ENCODE assay signal across 20 cellular contexts in genomic region chr21:26815197-26815596, GRCh38. TPM values are rescaled to one million over a fixed set of nuclear protein-coding genes. Genes with fewer than 3 reads are reported as not detected.
DNase-seq lines count a peak whose midpoint lies in the region; ATAC-seq and TF ChIP-seq lines count a peak whose summit lies in the region.
"Had no signal": no experiment of that assay in that cellular context is flagged by ENCODE, and none has a peak within 500 bp of the region (broad histone marks: within the 10 kb centered on the region; RNA-seq: fewer than 3 reads in every experiment).

No MANE protein-coding gene starts in this region.

- peak overlapping the region; percentile 54 for H3K4me2 ChIP-seq in fibroblast of lung (ENCODE audit: extremely low read depth, insufficient read depth, low read length)
- H3K4me2 ChIP-seq in mesenchymal stem cell (ENCODE audit: low read length, poor library complexity, severe bottlenecking): no peak overlapping the region
- H3K4me2 ChIP-seq in smooth muscle cell: peak overlapping the region; percentile 68
- H3K4me2 ChIP-seq: BLaER1 treated with 17β-estradiol and CSF1 and Interleukin-3, amounts not matched to agents 10 nM and 100 nM; GM23338 had no signal

- no peak overlapping the region for H2BK120ac ChIP-seq in mesenchymal stem cell (ENCODE audit: low read depth, low read length)

- BruUV-seq in Caco-2 (replicated peaks; lab: Mats Ljungman, UMichigan): no TSS peak

- H3K79me2 ChIP-seq in fibroblast of lung (ENCODE audit: control insufficient read depth, insufficient read depth, low read length) (no peaks in the 10 kb centered on the region), smooth muscle cell (ENCODE audit: low read depth) (no peaks in the 10 kb centered on the region)

- no peaks in the 10 kb centered on the region for H3K27me3 Mint-ChIP-seq in Caco-2 (ENCODE audit: insufficient read depth, unreplicated experiment)

- no peak for ATAC-seq in GM19324 (IDR thresholded peaks at IDR 0.05; ENCODE audit: low FRiP score, unreplicated experiment)
- ATAC-seq: GM23338, HCT116, K562 had no signal

- POLR2A ChIA-PET in Caco-2 (lab: Charles Lee): no interaction called here

- H3K27ac ChIP-seq in fibroblast of lung (ENCODE audit: insufficient read depth, low read length) (no peak overlapping the region), mesenchymal stem cell (ENCODE audit: low read length, poor library complexity, severe bottlenecking) (no peak overlapping the region), smooth muscle cell (ENCODE audit: low read depth) (peak overlapping the region; percentile 74)
- H3K27ac ChIP-seq: BLaER1 treated with 17β-estradiol and CSF1 and Interleukin-3, amounts not matched to agents 10 nM and 100 nM; RWPE1 had no signal

- H3K18ac ChIP-seq in mesenchymal stem cell (ENCODE audit: low read depth in 1 of 2, low read length in 2 of 2): no peak overlapping the region

- no peak overlapping the region for H3K23ac ChIP-seq in mesenchymal stem cell (ENCODE audit: low read length in 2 of 2)

- H3K4me3 Mint-ChIP-seq in Caco-2 (ENCODE audit: unreplicated experiment): no peak overlapping the region
- H3K4me3 Mint-ChIP-seq: GM23338 had no signal

- peaks cover 4% of the 10 kb centered on the region for H3F3A ChIP-seq in smooth muscle cell (ENCODE audit: low read depth)

- no peaks in the 10 kb centered on the region for H3K36me3 ChIP-seq in Caco-2 (ENCODE audit: control insufficient read depth, insufficient read depth, low read length)
- H3K36me3 ChIP-seq in fibroblast of lung (ENCODE audit: control insufficient read depth, insufficient read depth, low read length): no peaks in the 10 kb centered on the region
- H3K36me3 ChIP-seq in mesenchymal stem cell (ENCODE audit: control insufficient read depth in 1 of 2, insufficient read depth in 2 of 2, low read depth in 1 of 2, low read length in 2 of 2): no peaks in the 10 kb centered on the region
- no peaks in the 10 kb centered on the region for H3K36me3 ChIP-seq in smooth muscle cell (ENCODE audit: low read depth)
- H3K36me3 ChIP-seq: BLaER1 treated with 17β-estradiol and CSF1 and Interleukin-3, amounts not matched to agents 10 nM and 100 nM had no signal

- no peak overlapping the region for H4K8ac ChIP-seq in mesenchymal stem cell (ENCODE audit: low read length)

- DNase-seq in Caco-2 (no peak), fibroblast of lung (ENCODE audit: low read depth in 2 of 2) (no peak), mesenchymal stem cell (no peak), smooth muscle cell (lab: John Stamatoyannopoulos, UW; ENCODE audit: unreplicated experiment) (no peak), T1000 (lab: John Stamatoyannopoulos, UW) (no peak), T-helper 2 cell (no peak), middle frontal gyrus (ENCODE audit: extremely low spot score, low spot score) (no peak)
- DNase-seq: DMS 273 treated with DMSO at 0.1 percent for 48 hours, GF-D8, NCI-H1436, NCI-H2029, NCI-H2171 treated with DMSO at 0.1 percent for 48 hours, NCI-H446 treated with DMSO at 0.1 percent for 48 hours, NCI-H748 treated with DMSO at 0.1 percent for 48 hours had no signal

- intact Hi-C loops in Caco-2 (cut with micrococcal nuclease; ENCODE audit: unreplicated experiment): loop anchor here (10.0 kb wide), 1 partner anchor 80 kb away; no protein-coding TSS in a partner anchor

- H3K4me3 ChIP-seq in Caco-2 (ENCODE audit: low read depth, low read length) (no peak overlapping the region), fibroblast of lung (replicated peaks in 1 of 4; ENCODE audit: control extremely low read depth in 1 of 4, insufficient read depth in 1 of 4, low read depth in 3 of 4, low read length in 4 of 4) (no peak overlapping the region), mesenchymal stem cell (ENCODE audit: insufficient read depth in 1 of 2, low read depth in 1 of 2, low read length in 2 of 2) (no peak overlapping the region), smooth muscle cell (no peak overlapping the region)
- H3K4me3 ChIP-seq: BLaER1 treated with 17β-estradiol and CSF1 and Interleukin-3, amounts not matched to agents 10 nM and 100 nM; GM23338; K562 had no signal

- H3K9ac ChIP-seq in fibroblast of lung (ENCODE audit: insufficient read depth, low read length) (no peak overlapping the region), mesenchymal stem cell (ENCODE audit: low read length) (peak overlapping the region; percentile 73), smooth muscle cell (ENCODE audit: low read depth) (no peak overlapping the region)
- H3K9ac ChIP-seq: BLaER1 treated with 17β-estradiol and CSF1 and Interleukin-3, amounts not matched to agents 10 nM and 100 nM had no signal

- H3K79me1 ChIP-seq in mesenchymal stem cell (replicated peaks; ENCODE audit: low read length, poor library complexity, severe bottlenecking): no peaks in the 10 kb centered on the region

- H4K91ac ChIP-seq in mesenchymal stem cell (ENCODE audit: low read length): no peak overlapping the region

- H3K9me3 ChIP-seq in Caco-2 (no peaks in the 10 kb centered on the region), fibroblast of lung (ENCODE audit: control insufficient read depth, insufficient read depth, low read depth, low read length) (no peaks in the 10 kb centered on the region), mesenchymal stem cell (ENCODE audit: control insufficient read depth, low read length) (no peaks in the 10 kb centered on the region), smooth muscle cell (replicated peaks; ENCODE audit: low read depth) (no peaks in the 10 kb centered on the region)
- H3K9me3 ChIP-seq: BLaER1 treated with 17β-estradiol and CSF1 and Interleukin-3, amounts not matched to agents 10 nM and 100 nM had no signal

- peak overlapping the region; percentile 17 for H3K27ac Mint-ChIP-seq in Caco-2 (ENCODE audit: unreplicated experiment)
- H3K27ac Mint-ChIP-seq: GM23338 had no signal

- H2AK5ac ChIP-seq in mesenchymal stem cell (ENCODE audit: low read length, severe bottlenecking): no peak overlapping the region

- H3K14ac ChIP-seq in mesenchymal stem cell (ENCODE audit: low read length in 2 of 2): no peak overlapping the region

- H3K4ac ChIP-seq in mesenchymal stem cell (ENCODE audit: low read depth in 1 of 2, low read length in 2 of 2): no peak overlapping the region

- no peaks in the 10 kb centered on the region for H3K9me3 Mint-ChIP-seq in Caco-2 (ENCODE audit: unreplicated experiment)
- H3K9me3 Mint-ChIP-seq: GM23338 had no signal

- H3K27me3 ChIP-seq in Caco-2 (replicated peaks; ENCODE audit: control insufficient read depth, insufficient read depth, low read length) (no peaks in the 10 kb centered on the region), fibroblast of lung (ENCODE audit: control insufficient read depth, insufficient read depth, low read length) (no peaks in the 10 kb centered on the region), mesenchymal stem cell (ENCODE audit: control insufficient read depth in 1 of 2, insufficient read depth in 1 of 2, low read length in 2 of 2) (no peaks in the 10 kb centered on the region), smooth muscle cell (ENCODE audit: low read depth) (no peaks in the 10 kb centered on the region)
- H3K27me3 ChIP-seq: BLaER1 treated with 17β-estradiol and CSF1 and Interleukin-3, amounts not matched to agents 10 nM and 100 nM had no signal

- peaks cover 25% of the 10 kb centered on the region for H3K4me1 Mint-ChIP-seq in Caco-2 (ENCODE audit: low read depth, unreplicated experiment)

- CTCF ChIA-PET in Caco-2 (lab: Charles Lee): interaction anchor here (0.6 kb wide), 1 partner anchor 83 kb away, joined by 3 read pairs; no protein-coding TSS in a partner anchor

- H3K36me3 Mint-ChIP-seq in Caco-2 (ENCODE audit: insufficient read depth, unreplicated experiment): no peaks in the 10 kb centered on the region

- peaks cover 8% of the 10 kb centered on the region; the same call in 1 of the 2 replicates for H3K4me1 ChIP-seq in Caco-2
- H3K4me1 ChIP-seq in fibroblast of lung (ENCODE audit: control insufficient read depth, extremely low read depth, insufficient read depth, low read length): peaks cover 3% of the 10 kb centered on the region
- no peaks in the 10 kb centered on the region for H3K4me1 ChIP-seq in mesenchymal stem cell (ENCODE audit: control insufficient read depth, insufficient read depth, low read depth, low read length)
- H3K4me1 ChIP-seq in smooth muscle cell (ENCODE audit: low read depth): no peaks in the 10 kb centered on the region
- H3K4me1 ChIP-seq: BLaER1 treated with 17β-estradiol and CSF1 and Interleukin-3, amounts not matched to agents 10 nM and 100 nM had no signal

- H2AFZ ChIP-seq in fibroblast of lung (ENCODE audit: low read length) (no peak overlapping the region), mesenchymal stem cell (ENCODE audit: low read depth, low read length) (no peak overlapping the region), smooth muscle cell (ENCODE audit: low read depth) (peak overlapping the region; percentile 12)
- H2AFZ ChIP-seq: GM23338 had no signal

- H2BK5ac ChIP-seq in mesenchymal stem cell (ENCODE audit: low read depth, low read length, poor library complexity, severe bottlenecking): no peak overlapping the region

- TF ChIP-seq CTCF in Caco-2 (IDR thresholded peaks at IDR 0.05; ENCODE audit: insufficient read depth in 1 of 2, low read depth in 1 of 2, low read length in 1 of 2, severe bottlenecking in 1 of 2, unreplicated experiment in 1 of 2) (no peak), fibroblast of lung (conservative IDR thresholded peaks at IDR 0.05 in 1 of 2, IDR thresholded peaks at IDR 0.05 in 1 of 2; ENCODE audit: low read depth in 1 of 2, low read length in 2 of 2) (no peak), smooth muscle cell (IDR thresholded peaks at IDR 0.05; ENCODE audit: borderline replicate concordance, insufficient read depth, poor library complexity, severe bottlenecking) (no peak)

- no peak overlapping the region for H2BK12ac ChIP-seq in mesenchymal stem cell (ENCODE audit: low read length in 2 of 2)

- H2BK15ac ChIP-seq in mesenchymal stem cell (ENCODE audit: low read depth, poor library complexity, severe bottlenecking): no peak overlapping the region

- H4K20me1 ChIP-seq in fibroblast of lung (ENCODE audit: control insufficient read depth, extremely low read depth, insufficient read depth, low read length) (no peaks in the 10 kb centered on the region), smooth muscle cell (ENCODE audit: low read depth) (no peaks in the 10 kb centered on the region)
- H4K20me1 ChIP-seq: BLaER1 treated with 17β-estradiol and CSF1 and Interleukin-3, amounts not matched to agents 10 nM and 100 nM had no signal

RNA-seq across cellular contexts. Expression of gene ADAMTS1, which starts 30.0 kb away (rescaled TPM):
- total RNA-seq in Caco-2 (2022): not detected in 2 replicates
- total RNA-seq in fibroblast of lung: 186 and 199 TPM in 2 replicates
- polyA plus RNA-seq in fibroblast of lung: 200 and 208 TPM in 2 replicates
- 119 and 123 TPM in 2 replicates for polyA plus RNA-seq in fibroblast of lung (2012)
- polyA minus RNA-seq in fibroblast of lung (ENCODE audit: low replicate concordance): 886 and 1,145 TPM in 2 replicates
- 75.4 TPM for polyA plus RNA-seq in mesenchymal stem cell (2013, experiment 1 of 2)
- 67.0 TPM for polyA plus RNA-seq in mesenchymal stem cell (2013, experiment 2 of 2)
- 181 and 253 TPM in 2 replicates for total RNA-seq in smooth muscle cell
- 220 and 264 TPM in 2 replicates for polyA plus RNA-seq in smooth muscle cell

Comparison
In these comparisons a context has a peak if more than half of its experiments do, and no peak if none do; other contexts are left out.
1. RNA of gene ADAMTS1, which starts 30.0 kb away (total RNA-seq): 186 to 199 TPM in fibroblast of lung and 181 to 253 TPM in smooth muscle cell; not detected in Caco-2; every median in the first group is over 100 times any median in the second.